ENCODE assay signal across 19 cellular contexts in the genomic region with DNA sequence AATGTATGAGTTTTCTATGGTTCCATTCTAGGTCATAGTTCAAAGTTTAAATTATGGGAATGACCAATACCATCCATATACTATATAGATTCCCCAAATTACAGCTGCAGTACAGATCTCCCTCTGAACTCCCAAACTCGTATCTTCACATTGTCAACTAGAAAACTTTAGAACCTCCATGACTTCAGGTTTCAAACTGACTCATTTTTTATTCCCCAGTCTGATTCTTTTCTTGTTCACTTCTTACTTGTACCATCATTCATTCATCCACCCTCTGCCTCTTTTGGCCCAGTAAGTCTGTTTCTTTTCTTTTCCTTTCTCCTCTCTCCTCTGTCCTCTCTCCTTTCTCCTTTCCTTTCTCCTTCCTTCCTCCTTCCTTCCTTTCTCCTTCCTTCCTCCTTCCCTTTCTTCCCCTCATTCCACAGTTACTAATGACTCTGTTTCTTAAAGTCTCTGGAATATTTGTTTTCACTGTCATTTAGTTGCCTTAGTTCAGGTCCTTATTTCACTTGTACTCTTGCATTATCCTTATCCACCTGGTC. TPM values are rescaled to one million over a fixed set of nuclear protein-coding genes. Genes with fewer than 3 reads are reported as not detected.
A peak's percentile ranks its signal among the peaks of the same experiment; 100 is the strongest.
DNase-seq lines count a peak whose midpoint lies in the region; ATAC-seq and TF ChIP-seq lines count a peak whose summit lies in the region.
"Had no signal": no experiment of that assay in that cellular context is flagged by ENCODE, and none has a peak within 500 bp of the region (broad histone marks: within the 10 kb centered on the region; RNA-seq: fewer than 3 reads in every experiment).

No MANE protein-coding gene starts in this region.

- no peak overlapping the region for H3K4me3 ChIP-seq in HEK293 (ENCODE audit: low read depth, low read length)
- H3K4me3 ChIP-seq: SJSA1, tibial artery had no signal

- no peaks in the 10 kb centered on the region for H3K4me1 ChIP-seq in HEK293 (ENCODE audit: control insufficient read depth, insufficient read depth, low read length)
- H3K4me1 ChIP-seq: BE2C, tibial artery had no signal

- no peak overlapping the region for H3K4me3 Mint-ChIP-seq in activated CD4-positive, alpha-beta T cell treated with anti-CD3 and anti-CD28 coated beads for 36 hours
- no peak overlapping the region for H3K4me3 Mint-ChIP-seq in activated naive CD8-positive, alpha-beta T cell treated with anti-CD3 and anti-CD28 coated beads, Interleukin-2, amount 10 ng/mL, durations not matched to agents 7 days and 5 days
- H3K4me3 Mint-ChIP-seq in natural killer cell: peak overlapping the region; percentile 10
- H3K4me3 Mint-ChIP-seq: neural crest cell had no signal

- H3K36me3 Mint-ChIP-seq in activated CD4-positive, alpha-beta T cell treated with anti-CD3 and anti-CD28 coated beads for 36 hours (ENCODE audit: low read depth): peaks cover 72% of the 10 kb centered on the region
- peaks cover 67% of the 10 kb centered on the region for H3K36me3 Mint-ChIP-seq in activated naive CD8-positive, alpha-beta T cell treated with anti-CD3 and anti-CD28 coated beads, Interleukin-2, amount 10 ng/mL, durations not matched to agents 7 days and 5 days
- H3K36me3 Mint-ChIP-seq in natural killer cell: no peaks in the 10 kb centered on the region

- ATAC-seq in activated CD4-positive, alpha-beta T cell treated with anti-CD3 and anti-CD28 coated beads for 36 hours: peak; percentile 62
- ATAC-seq in activated naive CD8-positive, alpha-beta T cell treated with anti-CD3 and anti-CD28 coated beads, Interleukin-2, amount 10 ng/mL, durations not matched to agents 7 days and 5 days (ENCODE audit: low read depth): no peak
- ATAC-seq in natural killer cell (no peak), GM18498 (IDR thresholded peaks at IDR 0.05; ENCODE audit: unreplicated experiment) (no peak), GM19452 (IDR thresholded peaks at IDR 0.05; ENCODE audit: unreplicated experiment) (no peak)
- ATAC-seq: Panc1 had no signal

- DNase-seq in activated CD4-positive, alpha-beta T cell treated with anti-CD3 and anti-CD28 coated beads for 36 hours: no peak
- no peak for DNase-seq in activated CD4-positive, alpha-beta T cell treated with anti-CD3 and anti-CD28 coated beads for 4 hours
- no peak for DNase-seq in activated naive CD8-positive, alpha-beta T cell treated with anti-CD3 and anti-CD28 coated beads, Interleukin-2, amount 10 ng/mL, durations not matched to agents 7 days and 5 days
- DNase-seq in natural killer cell (no peak), NCI-H526 treated with DMSO at 0.1 percent for 48 hours (lab: John Stamatoyannopoulos, UW) (no peak)
- DNase-seq: activated T-cell treated with anti-CD3 and anti-CD28 coated beads, Interleukin-2, amount 50 U/mL, for 48 hours; aorta; BE2C; hippocampal formation; NCI-H146; retina; stimulated activated CD4-positive, alpha-beta T cell treated with anti-CD3 and anti-CD28 coated beads, Interleukin-12 subunit alpha, Interleukin-12 subunit beta, amount 100 ng/mL, for 4 hours; tibial artery had no signal

- no peak overlapping the region for H3K27ac ChIP-seq in HEK293 (ENCODE audit: extremely low read depth, low read depth, low read length)
- H3K27ac ChIP-seq: SJSA1, tibial artery had no signal

- CTCF ChIA-PET in activated CD4-positive, alpha-beta T cell treated with anti-CD3 and anti-CD28 coated beads for 36 hours (lab: Charles Lee): no interaction called here
- CTCF ChIA-PET in HEK293 (lab: Yijun Ruan, JAX): interaction anchor here (1.0 kb wide), 1 partner anchor 10 kb away, joined by 4 read pairs; no protein-coding TSS in a partner anchor

- H3K36me3 ChIP-seq in HEK293 (ENCODE audit: control insufficient read depth in 2 of 2, insufficient read depth in 1 of 2, low read length in 2 of 2): peaks cover 30 to 72% of the 10 kb centered on the region in 2 experiments

- H3K9me3 ChIP-seq in HEK293 (ENCODE audit: control insufficient read depth, insufficient read depth, low read depth, low read length): no peaks in the 10 kb centered on the region
- H3K9me3 ChIP-seq: BE2C, SJSA1, tibial artery had no signal

- H3K9me3 Mint-ChIP-seq in activated CD4-positive, alpha-beta T cell treated with anti-CD3 and anti-CD28 coated beads for 36 hours (ENCODE audit: low read depth): no peaks in the 10 kb centered on the region
- no peaks in the 10 kb centered on the region for H3K9me3 Mint-ChIP-seq in activated naive CD8-positive, alpha-beta T cell treated with anti-CD3 and anti-CD28 coated beads, Interleukin-2, amount 10 ng/mL, durations not matched to agents 7 days and 5 days
- H3K9me3 Mint-ChIP-seq in natural killer cell: no peaks in the 10 kb centered on the region
- H3K9me3 Mint-ChIP-seq: neural crest cell had no signal

- peaks cover 64% of the 10 kb centered on the region for H3K4me1 Mint-ChIP-seq in activated CD4-positive, alpha-beta T cell treated with anti-CD3 and anti-CD28 coated beads for 36 hours
- H3K4me1 Mint-ChIP-seq in activated naive CD8-positive, alpha-beta T cell treated with anti-CD3 and anti-CD28 coated beads, Interleukin-2, amount 10 ng/mL, durations not matched to agents 7 days and 5 days: peaks cover 42% of the 10 kb centered on the region
- peaks cover 75 to 76% of the 10 kb centered on the region in 2 donors for H3K4me1 Mint-ChIP-seq in natural killer cell

- intact Hi-C loops in activated CD4-positive, alpha-beta T cell treated with anti-CD3 and anti-CD28 coated beads for 36 hours (cut with DNase I, micrococcal nuclease): no loop called here
- intact Hi-C loops in natural killer cell (cut with micrococcal nuclease): no loop called here

- POLR2A ChIA-PET in activated CD4-positive, alpha-beta T cell treated with anti-CD3 and anti-CD28 coated beads for 36 hours (lab: Charles Lee): no interaction called here
- POLR2A ChIA-PET in HEK293 (lab: Yijun Ruan, JAX): no interaction called here
- POLR2A ChIA-PET in activated naive CD8-positive, alpha-beta T cell treated with anti-CD3 and anti-CD28 coated beads, Interleukin-2, amount 10 ng/mL, durations not matched to agents 7 days and 5 days (lab: Charles Lee): interaction anchor here (1.0 kb wide), 1 partner anchor 30 kb away, joined by 3 read pairs; the partner anchor contains the start of gene RAD23B

- TF ChIP-seq CTCF in HEK293 (tag by site-specific recombination; IDR thresholded peaks at IDR 0.05) (no peak), natural killer cell (IDR thresholded peaks at IDR 0.05) (no peak)

- H3K27ac Mint-ChIP-seq in activated CD4-positive, alpha-beta T cell treated with anti-CD3 and anti-CD28 coated beads for 36 hours: peak overlapping the region; percentile 30
- peak overlapping the region; percentile 26 for H3K27ac Mint-ChIP-seq in activated naive CD8-positive, alpha-beta T cell treated with anti-CD3 and anti-CD28 coated beads, Interleukin-2, amount 10 ng/mL, durations not matched to agents 7 days and 5 days
- H3K27ac Mint-ChIP-seq in natural killer cell: peak overlapping the region; percentile 20 to 32

- H3K27me3 Mint-ChIP-seq in activated CD4-positive, alpha-beta T cell treated with anti-CD3 and anti-CD28 coated beads for 36 hours: no peaks in the 10 kb centered on the region
- H3K27me3 Mint-ChIP-seq in activated naive CD8-positive, alpha-beta T cell treated with anti-CD3 and anti-CD28 coated beads, Interleukin-2, amount 10 ng/mL, durations not matched to agents 7 days and 5 days: no peaks in the 10 kb centered on the region
- no peaks in the 10 kb centered on the region for H3K27me3 Mint-ChIP-seq in natural killer cell (ENCODE audit: low read depth in 2 of 2)

TF ChIP-seq in HEK293, 187 proteins besides CTCF, POLR2A, EP300 and RAD21:
- TF ChIP-seq ZNF366 (tag by site-specific recombination; conservative IDR thresholded peaks at IDR 0.05): peak; percentile 34; the same call in 1 of the 2 replicates
- TF ChIP-seq HOXA7 (CRISPR knock-in tag; IDR thresholded peaks at IDR 0.05; ENCODE audit: borderline replicate concordance): no peak
- TF ChIP-seq PRDM1 (tag by site-specific recombination; IDR thresholded peaks at IDR 0.05): peak; percentile 96
TF ChIP-seq in HEK293: peak in this region for 2.

RNA-seq across cellular contexts. Expression of gene RAD23B, which starts 30.5 kb away (rescaled TPM):
- 100 to 1,000 TPM; 114 to 188 TPM for total RNA-seq in activated CD4-positive, alpha-beta T cell treated with anti-CD3 and anti-CD28 coated beads for 36 hours
- total RNA-seq in activated naive CD8-positive, alpha-beta T cell treated with anti-CD3 and anti-CD28 coated beads, Interleukin-2, amount 10 ng/mL, durations not matched to agents 7 days and 5 days: 10 to 100 TPM; 86.4 to 86.7 TPM
- total RNA-seq in natural killer cell: 100 to 1,000 TPM in 1 of 3 donors, 10 to 100 TPM in 2; 85.6 to 101 (median 92.6) TPM
